In the genomic region with DNA sequence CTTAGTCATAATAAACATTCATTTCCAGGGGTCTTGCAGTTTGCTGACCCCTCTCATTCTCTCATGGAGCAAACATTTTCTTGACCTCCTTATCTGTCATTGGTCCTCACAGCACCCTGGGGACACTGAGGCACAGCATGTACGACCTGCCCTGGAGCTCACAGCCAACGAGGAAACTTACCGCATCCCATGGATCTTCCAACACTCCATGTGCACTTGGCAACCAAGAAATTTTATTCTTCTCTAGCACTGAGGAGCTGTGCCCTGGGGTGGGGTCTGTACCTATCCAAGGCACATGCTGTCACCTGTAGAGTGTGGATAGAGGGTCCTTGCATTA, we compare ENCODE assay signal across 1 cellular context.
TF ChIP-seq lines count a peak whose summit lies in the region.

No MANE protein-coding gene starts in this region.

TF ChIP-seq in K562, 482 proteins besides CTCF, POLR2A, EP300 and RAD21:
- TF ChIP-seq, protein P1, sequence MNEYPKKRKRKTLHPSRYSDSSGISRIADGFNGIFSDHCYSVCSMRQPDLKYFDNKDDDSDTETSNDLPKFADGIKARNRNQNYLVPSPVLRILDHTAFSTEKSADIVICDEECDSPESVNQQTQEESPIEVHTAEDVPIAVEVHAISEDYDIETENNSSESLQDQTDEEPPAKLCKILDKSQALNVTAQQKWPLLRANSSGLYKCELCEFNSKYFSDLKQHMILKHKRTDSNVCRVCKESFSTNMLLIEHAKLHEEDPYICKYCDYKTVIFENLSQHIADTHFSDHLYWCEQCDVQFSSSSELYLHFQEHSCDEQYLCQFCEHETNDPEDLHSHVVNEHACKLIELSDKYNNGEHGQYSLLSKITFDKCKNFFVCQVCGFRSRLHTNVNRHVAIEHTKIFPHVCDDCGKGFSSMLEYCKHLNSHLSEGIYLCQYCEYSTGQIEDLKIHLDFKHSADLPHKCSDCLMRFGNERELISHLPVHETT (CRISPR knock-in tag; conservative IDR thresholded peaks at IDR 0.05 in 1 of 2, IDR thresholded peaks at IDR 0.05 in 1 of 2): 0 out of 4 replicates have a peak, but pooled peaks of 1 of the 2 experiments have one; percentile 42
- TF ChIP-seq MAZ (CRISPR knock-in tag; conservative IDR thresholded peaks at IDR 0.05 in 1 of 2, IDR thresholded peaks at IDR 0.05 in 1 of 2): no peak
- TF ChIP-seq, protein P2, sequence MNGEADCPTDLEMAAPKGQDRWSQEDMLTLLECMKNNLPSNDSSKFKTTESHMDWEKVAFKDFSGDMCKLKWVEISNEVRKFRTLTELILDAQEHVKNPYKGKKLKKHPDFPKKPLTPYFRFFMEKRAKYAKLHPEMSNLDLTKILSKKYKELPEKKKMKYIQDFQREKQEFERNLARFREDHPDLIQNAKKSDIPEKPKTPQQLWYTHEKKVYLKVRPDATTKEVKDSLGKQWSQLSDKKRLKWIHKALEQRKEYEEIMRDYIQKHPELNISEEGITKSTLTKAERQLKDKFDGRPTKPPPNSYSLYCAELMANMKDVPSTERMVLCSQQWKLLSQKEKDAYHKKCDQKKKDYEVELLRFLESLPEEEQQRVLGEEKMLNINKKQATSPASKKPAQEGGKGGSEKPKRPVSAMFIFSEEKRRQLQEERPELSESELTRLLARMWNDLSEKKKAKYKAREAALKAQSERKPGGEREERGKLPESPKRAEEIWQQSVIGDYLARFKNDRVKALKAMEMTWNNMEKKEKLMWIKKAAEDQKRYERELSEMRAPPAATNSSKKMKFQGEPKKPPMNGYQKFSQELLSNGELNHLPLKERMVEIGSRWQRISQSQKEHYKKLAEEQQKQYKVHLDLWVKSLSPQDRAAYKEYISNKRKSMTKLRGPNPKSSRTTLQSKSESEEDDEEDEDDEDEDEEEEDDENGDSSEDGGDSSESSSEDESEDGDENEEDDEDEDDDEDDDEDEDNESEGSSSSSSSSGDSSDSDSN (IDR thresholded peaks at IDR 0.05; ENCODE audit: borderline replicate concordance in 1 of 2, low read depth in 2 of 2, low read length in 2 of 2): 0 out of 4 replicates have a peak, but pooled peaks of 1 of the 2 experiments have one; percentile 42
- TF ChIP-seq, protein P3, sequence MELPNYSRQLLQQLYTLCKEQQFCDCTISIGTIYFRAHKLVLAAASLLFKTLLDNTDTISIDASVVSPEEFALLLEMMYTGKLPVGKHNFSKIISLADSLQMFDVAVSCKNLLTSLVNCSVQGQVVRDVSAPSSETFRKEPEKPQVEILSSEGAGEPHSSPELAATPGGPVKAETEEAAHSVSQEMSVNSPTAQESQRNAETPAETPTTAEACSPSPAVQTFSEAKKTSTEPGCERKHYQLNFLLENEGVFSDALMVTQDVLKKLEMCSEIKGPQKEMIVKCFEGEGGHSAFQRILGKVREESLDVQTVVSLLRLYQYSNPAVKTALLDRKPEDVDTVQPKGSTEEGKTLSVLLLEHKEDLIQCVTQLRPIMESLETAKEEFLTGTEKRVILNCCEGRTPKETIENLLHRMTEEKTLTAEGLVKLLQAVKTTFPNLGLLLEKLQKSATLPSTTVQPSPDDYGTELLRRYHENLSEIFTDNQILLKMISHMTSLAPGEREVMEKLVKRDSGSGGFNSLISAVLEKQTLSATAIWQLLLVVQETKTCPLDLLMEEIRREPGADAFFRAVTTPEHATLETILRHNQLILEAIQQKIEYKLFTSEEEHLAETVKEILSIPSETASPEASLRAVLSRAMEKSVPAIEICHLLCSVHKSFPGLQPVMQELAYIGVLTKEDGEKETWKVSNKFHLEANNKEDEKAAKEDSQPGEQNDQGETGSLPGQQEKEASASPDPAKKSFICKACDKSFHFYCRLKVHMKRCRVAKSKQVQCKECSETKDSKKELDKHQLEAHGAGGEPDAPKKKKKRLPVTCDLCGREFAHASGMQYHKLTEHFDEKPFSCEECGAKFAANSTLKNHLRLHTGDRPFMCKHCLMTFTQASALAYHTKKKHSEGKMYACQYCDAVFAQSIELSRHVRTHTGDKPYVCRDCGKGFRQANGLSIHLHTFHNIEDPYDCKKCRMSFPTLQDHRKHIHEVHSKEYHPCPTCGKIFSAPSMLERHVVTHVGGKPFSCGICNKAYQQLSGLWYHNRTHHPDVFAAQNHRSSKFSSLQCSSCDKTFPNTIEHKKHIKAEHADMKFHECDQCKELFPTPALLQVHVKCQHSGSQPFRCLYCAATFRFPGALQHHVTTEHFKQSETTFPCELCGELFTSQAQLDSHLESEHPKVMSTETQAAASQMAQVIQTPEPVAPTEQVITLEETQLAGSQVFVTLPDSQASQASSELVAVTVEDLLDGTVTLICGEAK (IDR thresholded peaks at IDR 0.05): no peak
- TF ChIP-seq, protein P3 (CRISPR knock-in tag; IDR thresholded peaks at IDR 0.05): peak; percentile 59; the same call in 1 of the 2 replicates
TF ChIP-seq in K562: peak in this region for 3.
